In the genomic region with DNA sequence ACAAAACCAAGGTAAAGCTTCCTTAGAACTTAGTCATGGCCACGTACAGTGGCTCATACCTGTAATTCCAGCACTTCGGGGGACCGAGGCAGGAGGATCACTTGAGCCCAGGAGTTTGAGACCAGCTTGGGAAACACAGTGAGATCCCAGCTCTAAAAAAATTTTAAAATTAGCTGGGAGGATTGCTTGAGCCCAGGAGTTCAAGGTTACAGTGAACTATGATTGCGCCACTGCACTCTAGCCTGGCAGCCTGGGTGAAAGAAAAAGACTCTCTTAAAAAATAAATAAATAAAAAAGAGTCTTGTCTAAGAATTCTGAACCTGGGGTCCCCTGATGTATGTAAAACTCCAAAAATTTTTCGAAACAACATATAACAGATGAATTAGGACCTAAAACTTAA, we compare ENCODE assay signal across 29 cellular contexts.
"Had no signal": no experiment of that assay in that cellular context is flagged by ENCODE, and none has a peak within 500 bp of the region (broad histone marks: within the 10 kb centered on the region; RNA-seq: fewer than 3 reads in every experiment).

No MANE protein-coding gene starts in this region.

- H3K9me3 ChIP-seq: body of pancreas, colonic mucosa, gastrocnemius medialis, pancreas, prostate gland, stomach, tibial artery, upper lobe of right lung had no signal

- H3K4me1 Mint-ChIP-seq: nephron had no signal

- H3K4me1 ChIP-seq: body of pancreas, colonic mucosa, gastrocnemius medialis, pancreas, prostate gland, stomach, tibial artery, upper lobe of right lung had no signal

- H3K27me3 ChIP-seq: body of pancreas, colonic mucosa, gastrocnemius medialis, pancreas, stomach, tibial artery, upper lobe of right lung had no signal

- H3K9me3 Mint-ChIP-seq: activated T-cell treated with anti-CD3 and anti-CD28 coated beads, Interleukin-2, amount 50 U/mL, for 72 hours; immature natural killer cell; nephron; T-helper 2 cell treated with Interferon-gamma antibody and Interleukin-4, amounts not matched to agents 5 μg/mL and 100 μg/mL, for 36 hours had no signal

- H3K4me3 Mint-ChIP-seq: activated T-cell treated with anti-CD3 and anti-CD28 coated beads, Interleukin-2, amount 50 U/mL, for 72 hours; immature natural killer cell; nephron; stimulated activated naive B cell treated with anti-CD40 and anti-IgM and Interleukin-4, amounts not matched to agents 10 μg/mL and 1 μg/mL and 100 μg/mL, for 72 hours; T-helper 2 cell treated with Interferon-gamma antibody and Interleukin-4, amounts not matched to agents 5 μg/mL and 100 μg/mL, for 36 hours had no signal

- H3K27ac ChIP-seq: body of pancreas, colonic mucosa, gastrocnemius medialis, pancreas, prostate gland, stomach, tibial artery, upper lobe of right lung had no signal

- H3K27me3 Mint-ChIP-seq: stimulated activated naive B cell treated with anti-CD40 and anti-IgM and Interleukin-4, amounts not matched to agents 10 μg/mL and 1 μg/mL and 100 μg/mL, for 72 hours had no signal

- H3K4me3 ChIP-seq: body of pancreas, colonic mucosa, gastrocnemius medialis, pancreas, prostate gland, stomach, tibial artery, upper lobe of right lung had no signal

- DNase-seq: activated CD4-positive, alpha-beta T cell treated with anti-CD3 and anti-CD28 coated beads for 4 hours; activated CD4-positive, alpha-beta T cell treated with anti-CD3 and anti-CD28 coated beads, Interleukin-2, amount 50 U/mL, for 4 hours; activated CD4-positive, CD25-positive, alpha-beta regulatory T cell; activated naive CD4-positive, alpha-beta T cell; activated T-cell treated with anti-CD3 and anti-CD28 coated beads for 4 hours; activated T-cell treated with anti-CD3 and anti-CD28 coated beads, Interleukin-2, amount 50 U/mL, for 72 hours; aorta; body of pancreas; colonic mucosa; effector CD8-positive, alpha-beta T cell; erythroblast; gastrocnemius medialis; glutamatergic neuron; hypothalamus; immature natural killer cell; kidney; pancreas; retina; stimulated activated CD4-positive, alpha-beta T cell treated with anti-CD3 and anti-CD28 coated beads, Interleukin-15, amount 100 ng/mL, for 24 hours; stimulated activated CD4-positive, alpha-beta T cell treated with anti-CD3 and anti-CD28 coated beads, Interleukin-2, amount 100 ng/mL, for 24 hours; stimulated activated naive B cell treated with anti-CD40 and anti-IgM and Interleukin-4, amounts not matched to agents 10 μg/mL and 1 μg/mL and 100 μg/mL, for 72 hours; stomach; T-helper 1 cell; tibial artery; upper lobe of right lung had no signal

- H3K27ac Mint-ChIP-seq: nephron; stimulated activated naive B cell treated with anti-CD40 and anti-IgM and Interleukin-4, amounts not matched to agents 10 μg/mL and 1 μg/mL and 100 μg/mL, for 72 hours; T-helper 2 cell treated with Interferon-gamma antibody and Interleukin-4, amounts not matched to agents 5 μg/mL and 100 μg/mL, for 36 hours had no signal

- ATAC-seq: activated naive CD4-positive, alpha-beta T cell treated with anti-CD3 and anti-CD28 coated beads, Interleukin-2, amount 50 U/mL, for 72 hours; activated T-cell treated with anti-CD3 and anti-CD28 coated beads, Interleukin-2, amount 50 U/mL, for 72 hours; body of pancreas; gastrocnemius medialis; stimulated activated naive B cell treated with anti-CD40 and anti-IgM and Interleukin-4, amounts not matched to agents 10 μg/mL and 1 μg/mL and 100 μg/mL, for 72 hours; upper lobe of right lung had no signal

- H3K36me3 ChIP-seq: colonic mucosa, pancreas, prostate gland had no signal
